ENCODE assay signal across 24 cellular contexts in genomic region chr16:50448981-50449380, GRCh38.
"Had no signal": no experiment of that assay in that cellular context is flagged by ENCODE, and none has a peak within 500 bp of the region (broad histone marks: within the 10 kb centered on the region; RNA-seq: fewer than 3 reads in every experiment).

No MANE protein-coding gene starts in this region.

- H3K4me1 Mint-ChIP-seq: memory B cell; naive B cell; stimulated activated effector memory CD8-positive, alpha-beta T cell treated with anti-CD3 and anti-CD28 coated beads, Interleukin-12 subunit alpha, Interleukin-12 subunit beta, amount 100 ng/mL, for 72 hours had no signal

- FAIRE-seq: kidney, small intestine, urothelium cell line had no signal

- H3K27ac Mint-ChIP-seq: memory B cell; mesothelial cell of epicardium; naive B cell; natural killer cell treated with Interleukin-12 subunit alpha and Interleukin-12 subunit beta and Interleukin-15 and Interleukin-18, amount 100 ng/mL, for 72 hours; stimulated activated effector memory CD8-positive, alpha-beta T cell treated with anti-CD3 and anti-CD28 coated beads, Interleukin-12 subunit alpha, Interleukin-12 subunit beta, amount 100 ng/mL, for 72 hours had no signal

- H3K27me3 ChIP-seq: hepatocyte, tibial artery, upper lobe of left lung had no signal

- H3K27ac ChIP-seq: gastrocnemius medialis, heart left ventricle, hepatocyte, psoas muscle, stomach, tibial artery, upper lobe of left lung had no signal

- H3K9me3 Mint-ChIP-seq: memory B cell; mesothelial cell of epicardium; naive B cell; natural killer cell treated with Interleukin-12 subunit alpha and Interleukin-12 subunit beta and Interleukin-15 and Interleukin-18, amount 100 ng/mL, for 72 hours; stimulated activated effector memory CD8-positive, alpha-beta T cell treated with anti-CD3 and anti-CD28 coated beads, Interleukin-12 subunit alpha, Interleukin-12 subunit beta, amount 100 ng/mL, for 72 hours had no signal

- H3K36me3 ChIP-seq: gastrocnemius medialis, heart left ventricle, stomach, tibial artery, upper lobe of left lung had no signal

- H3K9me3 ChIP-seq: gastrocnemius medialis, heart left ventricle, mucosa of descending colon, psoas muscle, stomach, tibial artery, upper lobe of left lung had no signal

- H3K79me2 ChIP-seq: hepatocyte had no signal

- H3K4me1 ChIP-seq: gastrocnemius medialis, heart left ventricle, psoas muscle, tibial artery, upper lobe of left lung had no signal

- H3K36me3 Mint-ChIP-seq: mesothelial cell of epicardium; naive B cell; natural killer cell treated with Interleukin-12 subunit alpha and Interleukin-12 subunit beta and Interleukin-15 and Interleukin-18, amount 100 ng/mL, for 72 hours; stimulated activated effector memory CD8-positive, alpha-beta T cell treated with anti-CD3 and anti-CD28 coated beads, Interleukin-12 subunit alpha, Interleukin-12 subunit beta, amount 100 ng/mL, for 72 hours had no signal

- H2AFZ ChIP-seq: hepatocyte had no signal

- H3K4me3 Mint-ChIP-seq: memory B cell; mesothelial cell of epicardium; naive B cell; natural killer cell treated with Interleukin-12 subunit alpha and Interleukin-12 subunit beta and Interleukin-15 and Interleukin-18, amount 100 ng/mL, for 72 hours; stimulated activated effector memory CD8-positive, alpha-beta T cell treated with anti-CD3 and anti-CD28 coated beads, Interleukin-12 subunit alpha, Interleukin-12 subunit beta, amount 100 ng/mL, for 72 hours had no signal

- H3K4me2 ChIP-seq: hepatocyte had no signal

- H3K4me3 ChIP-seq: gastrocnemius medialis, heart left ventricle, hepatocyte, lung, mucosa of descending colon, psoas muscle, stomach, tibial artery, upper lobe of left lung had no signal

- DNase-seq: cortex of kidney; effector CD4-positive, alpha-beta T cell; gastrocnemius medialis; heart left ventricle; kidney; mucosa of descending colon; naive B cell; nucleus accumbens; psoas muscle; right cardiac atrium; small intestine; stimulated activated CD4-positive, alpha-beta T cell treated with anti-CD3 and anti-CD28 coated beads, Interleukin-1b, Interleukin-23, amount 100 ng/mL, for 48 hours; stimulated activated CD4-positive, alpha-beta T cell treated with anti-CD3 and anti-CD28 coated beads, Interleukin-4, amount 100 ng/mL, for 24 hours; stimulated activated naive CD4-positive, alpha-beta T cell treated with Interleukin-2 at 50 U/mL for 16 hours; stomach had no signal
